In the genomic region with DNA sequence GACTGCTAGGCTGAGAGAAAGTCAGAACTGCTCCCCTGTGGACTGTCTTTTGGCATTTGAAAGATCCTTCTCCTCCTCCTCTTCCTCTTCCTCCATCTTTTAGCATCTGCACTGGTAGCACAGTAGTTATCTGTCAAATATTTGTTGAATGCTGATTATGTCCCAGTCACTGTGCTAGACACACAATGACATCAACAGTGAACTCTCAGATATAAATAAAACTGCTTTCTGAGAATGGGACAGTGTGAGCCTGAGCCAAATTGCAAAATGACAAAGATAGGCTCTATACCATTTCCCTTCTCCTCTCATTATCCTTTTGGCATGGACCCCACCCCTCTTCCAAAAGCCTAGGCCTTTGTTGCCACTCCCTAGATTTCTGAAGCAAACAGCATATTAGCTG, we compare ENCODE assay signal across 21 cellular contexts. TPM values are rescaled to one million over a fixed set of nuclear protein-coding genes. Genes with fewer than 3 reads are reported as not detected.
"Had no signal": no experiment of that assay in that cellular context is flagged by ENCODE, and none has a peak within 500 bp of the region (broad histone marks: within the 10 kb centered on the region; RNA-seq: fewer than 3 reads in every experiment).

No MANE protein-coding gene starts in this region.

- H3K4me1 ChIP-seq: SJCRH30 had no signal

- H3K4me3 ChIP-seq: K562, SJCRH30 had no signal

- H3K27ac ChIP-seq: HL-60, KMS-11, SJCRH30 had no signal

- H3K9me3 ChIP-seq: SJCRH30 had no signal

- H3K27me3 ChIP-seq: SJCRH30 had no signal

- DNase-seq: Kasumi-1, MM.1S, NCI-H1092 treated with DMSO at 0.1 percent for 48 hours, NCI-H1436, NCI-H187, NCI-H2029, NCI-H2081 treated with DMSO at 0.1 percent for 48 hours, NCI-H2171, NCI-H226, NCI-H446, NCI-H510A, NCI-H524 treated with DMSO at 0.1 percent for 48 hours, NCI-H69, NCI-H774, RPMI8226, SHP77 treated with DMSO at 0.1 percent for 48 hours, SJCRH30 had no signal

- H3K4me2 ChIP-seq: KMS-11 had no signal

- H3K36me3 ChIP-seq: SJCRH30 had no signal

- H3K9ac ChIP-seq: KMS-11 had no signal

- ATAC-seq: K562, SK-N-SH treated with all-trans-retinoic acid at 6 μM for 48 hours had no signal

RNA-seq across cellular contexts. Expression of gene LRRC1, which starts 27.9 kb away (rescaled TPM):
- total RNA-seq: K562 had no signal
- polyA plus RNA-seq: K562 had no signal
